Comparison of ENCODE assay signal across 8 cellular contexts in genomic region chr16:71412270-71413160, GRCh38. TPM values are rescaled to one million over a fixed set of nuclear protein-coding genes. Genes with fewer than 3 reads are reported as not detected.
DNase-seq lines count a peak whose midpoint lies in the region; ATAC-seq and TF ChIP-seq lines count a peak whose summit lies in the region.

No MANE protein-coding gene starts in this region.

- no peak for TF ChIP-seq EP300 in gastroesophageal sphincter (IDR thresholded peaks at IDR 0.05)

- WGBS in gastroesophageal sphincter (ENCODE audit: low coverage in 1 of 2), 2 donors, result 25 to 80% methylated on average over 1 to 3 of the region's 24 CpGs

- H3K4me1 ChIP-seq in RWPE2 (ENCODE audit: insufficient read depth, poor library complexity, severe bottlenecking) (no peaks in the 10 kb centered on the region), gastroesophageal sphincter (peaks cover 0 to 9% (median 0%) of the 10 kb centered on the region in 3 donors), neutrophil (ENCODE audit: control insufficient read depth in 1 of 2, insufficient read depth in 1 of 2, low read depth in 1 of 2, low read length in 1 of 2) (no peaks in the 10 kb centered on the region), thoracic aorta (ENCODE audit: control insufficient read depth in 1 of 2, low read depth in 2 of 2) (no peaks in the 10 kb centered on the region)

- TF ChIP-seq CTCF in RWPE2 (IDR thresholded peaks at IDR 0.05; ENCODE audit: poor library complexity, severe bottlenecking) (peak; percentile 90), gastroesophageal sphincter (IDR thresholded peaks at IDR 0.05) (peak in 3 of 4 experiments; percentile 77 to 89 (median 83)), neutrophil (IDR thresholded peaks at IDR 0.05) (peak; percentile 66), thoracic aorta (IDR thresholded peaks at IDR 0.05) (peak; percentile 92)

- H3K27me3 ChIP-seq in RWPE2 (ENCODE audit: insufficient read depth, poor library complexity, severe bottlenecking), result peaks cover 28% of the 10 kb centered on the region
- peaks cover 59% of the 10 kb centered on the region for H3K27me3 ChIP-seq in gastroesophageal sphincter
- peaks cover 63% of the 10 kb centered on the region for H3K27me3 ChIP-seq in neutrophil
- H3K27me3 ChIP-seq in thoracic aorta (replicated peaks; ENCODE audit: insufficient read depth), result no peaks in the 10 kb centered on the region

- no peak for TF ChIP-seq POLR2A in gastroesophageal sphincter (IDR thresholded peaks at IDR 0.05)

- H3K4me3 ChIP-seq in RWPE2 (ENCODE audit: severe bottlenecking) (no peak overlapping the region), gastroesophageal sphincter (no peak overlapping the region), neutrophil (ENCODE audit: low read depth in 1 of 2, low read length in 1 of 2) (no peak overlapping the region), thoracic aorta (no peak overlapping the region)

- ATAC-seq in RWPE2 (ENCODE audit: low read depth), result peak; percentile 82
- ATAC-seq in gastroesophageal sphincter, result peak; percentile 56
- peak; percentile 72 for ATAC-seq in thoracic aorta (ENCODE audit: insufficient number of reproducible peaks, low FRiP score, low read depth)

- H3K9me3 ChIP-seq in RWPE2 (ENCODE audit: severe bottlenecking), result no peaks in the 10 kb centered on the region
- H3K9me3 ChIP-seq in gastroesophageal sphincter, result no peaks in the 10 kb centered on the region
- no peaks in the 10 kb centered on the region for H3K9me3 ChIP-seq in neutrophil
- H3K9me3 ChIP-seq in thoracic aorta, result no peaks in the 10 kb centered on the region

- H3K27ac ChIP-seq in RWPE2 (ENCODE audit: poor library complexity, severe bottlenecking), result no peak overlapping the region
- H3K27ac ChIP-seq in gastroesophageal sphincter, result no peak overlapping the region
- no peak overlapping the region for H3K27ac ChIP-seq in neutrophil
- no peak overlapping the region for H3K27ac ChIP-seq in thoracic aorta

- peak; percentile 70 for DNase-seq in activated gamma-delta T cell treated with Interleukin-2 at 50 U/mL for 16 hours
- no peak for DNase-seq in activated gamma-delta T cell (lab: John Stamatoyannopoulos, UW)
- DNase-seq in LHCN-M2 (ENCODE audit: low read depth), result peak; percentile 59
- no peak for DNase-seq in RWPE2 (ENCODE audit: low spot score)
- peak; percentile 39 for DNase-seq in activated effector memory CD4-positive, alpha-beta T cell treated with Interleukin-2 at 50 U/mL for 16 hours
- no peak for DNase-seq in thoracic aorta (ENCODE audit: low spot score)

- H3K36me3 ChIP-seq in RWPE2 (ENCODE audit: low read depth) (no peaks in the 10 kb centered on the region), gastroesophageal sphincter (no peaks in the 10 kb centered on the region), neutrophil (no peaks in the 10 kb centered on the region), thoracic aorta (no peaks in the 10 kb centered on the region)

RNA-seq across cellular contexts. Expression of gene TLE7, which starts 29.3 kb away (rescaled TPM):
- total RNA-seq in LHCN-M2 (2014; rRNA removed) (not detected in 2 replicates), gastroesophageal sphincter (not detected), thoracic aorta (not detected)
- polyA plus RNA-seq in LHCN-M2 (2012), result not detected

RNA-seq across cellular contexts. Expression of gene ZNF23, which starts 49.5 kb away (rescaled TPM):
- total RNA-seq in LHCN-M2 (2014; rRNA removed), result 11.7 and 12.1 TPM in 2 replicates
- polyA plus RNA-seq in LHCN-M2 (2012), result 6.8 TPM
- total RNA-seq in gastroesophageal sphincter, result 10 to 100 TPM; 11.0 to 23.0 (median 14.6) TPM
- total RNA-seq in thoracic aorta, result 10 to 100 TPM in 1 of 2 donors, 1 to 10 TPM in 1; 3.9 to 10.1 TPM

RNA-seq across cellular contexts. Expression of gene CALB2, which starts 54.0 kb away (rescaled TPM):
- total RNA-seq in LHCN-M2 (2014; rRNA removed), result 0.23 TPM in 1 of 2 replicates, not detected in the other
- 0.38 TPM for polyA plus RNA-seq in LHCN-M2 (2012)
- total RNA-seq in gastroesophageal sphincter, result 1 to 10 TPM in 1 of 4 donors, under 1 TPM in 1, not detected in 2; 0.85 to 2.8 TPM
- total RNA-seq in thoracic aorta, result under 1 TPM in 1 of 2 donors, not detected in 1; 0.81 TPM

Comparison
In these comparisons a context has a peak if more than half of its experiments do, and no peak if none do; other contexts are left out.
1. DNase-seq: peak in activated gamma-delta T cell treated with Interleukin-2 at 50 U/mL for 16 hours (single experiment), LHCN-M2 (single experiment) and activated effector memory CD4-positive, alpha-beta T cell treated with Interleukin-2 at 50 U/mL for 16 hours (single experiment); none in activated gamma-delta T cell (single experiment), RWPE2 (single experiment) and thoracic aorta (single experiment).
2. Peak in every context shown above with its lines, with median percentiles within 50 percentile points of each other: ATAC-seq and CTCF ChIP-seq.